8 cellular contexts compared by ENCODE assay signal in genomic region chr6:4805553-4806307, GRCh38. TPM values are rescaled to one million over a fixed set of nuclear protein-coding genes. Genes with fewer than 3 reads are reported as not detected.
A peak's percentile ranks its signal among the peaks of the same experiment; 100 is the strongest.
DNase-seq lines count a peak whose midpoint lies in the region; ATAC-seq, FAIRE-seq and TF ChIP-seq lines count a peak whose summit lies in the region.
"Had no signal": no experiment of that assay in that cellular context is flagged by ENCODE, and none has a peak within 500 bp of the region (broad histone marks: within the 10 kb centered on the region; RNA-seq: fewer than 3 reads in every experiment).

No MANE protein-coding gene starts in this region.

- H3K27me3 Mint-ChIP-seq in natural killer cell (ENCODE audit: low read depth in 2 of 2), result no peaks in the 10 kb centered on the region
- H3K27me3 Mint-ChIP-seq: activated B cell treated with CpG ODN at 0.5 μM for 24 hours had no signal

- no peak overlapping the region for H3K4me3 ChIP-seq in esophagus muscularis mucosa

- TF ChIP-seq EP300 in esophagus muscularis mucosa (IDR thresholded peaks at IDR 0.05), result no peak

- peaks cover 91 to 93% of the 10 kb centered on the region in 2 donors for H3K4me1 Mint-ChIP-seq in natural killer cell

- H3K36me3 ChIP-seq in esophagus muscularis mucosa, result no peaks in the 10 kb centered on the region

- no peaks in the 10 kb centered on the region for H3K27me3 ChIP-seq in esophagus muscularis mucosa

- POLR2A ChIA-PET in RWPE1 (lab: Yijun Ruan, JAX; ENCODE audit: low non-redundant PET), result no interaction called here

- 81% methylated on average over 13 of the region's 18 CpGs for whole genome bisulfite sequencing in esophagus muscularis mucosa

- FAIRE-seq in HTR-8/SVneo (lab: Jason Lieb, UNC), result peak; percentile 58

- no peak for TF ChIP-seq POLR2A in esophagus muscularis mucosa (IDR thresholded peaks at IDR 0.05; ENCODE audit: low read depth)

- H3K4me1 ChIP-seq in esophagus muscularis mucosa, result peaks cover 15 to 48% (median 39%) of the 10 kb centered on the region in 4 donors

- H3K9me3 ChIP-seq in esophagus muscularis mucosa, result peaks cover 0 to 3% (median 0%) of the 10 kb centered on the region in 4 donors

- H3K4me3 Mint-ChIP-seq in natural killer cell, result no peak overlapping the region
- H3K4me3 Mint-ChIP-seq: activated B cell treated with CpG ODN at 0.5 μM for 24 hours had no signal

- intact Hi-C loops in esophagus muscularis mucosa (cut with DNase I), result no loop called here
- intact Hi-C loops in natural killer cell (cut with micrococcal nuclease), result loop anchor here (5.0 kb wide), 1 partner anchor 37 kb away; no protein-coding TSS in a partner anchor

- H3K36me3 Mint-ChIP-seq in natural killer cell, result no peaks in the 10 kb centered on the region

- H3K9me3 Mint-ChIP-seq in natural killer cell, result peaks cover 0 to 4% of the 10 kb centered on the region in 2 donors
- H3K9me3 Mint-ChIP-seq: activated B cell treated with CpG ODN at 0.5 μM for 24 hours had no signal

- TF ChIP-seq CTCF in RWPE1 (conservative IDR thresholded peaks at IDR 0.05; ENCODE audit: low read depth) (peak; percentile 50), esophagus muscularis mucosa (IDR thresholded peaks at IDR 0.05) (peak; percentile 53 to 72 (median 56)), natural killer cell (IDR thresholded peaks at IDR 0.05) (peak; percentile 31)

- H3K27ac ChIP-seq in RWPE1 (peak overlapping the region; percentile 37; the same call in 1 of the 2 replicates), esophagus muscularis mucosa (replicated peaks in 1 of 4) (no peak overlapping the region)

- peak overlapping the region; percentile 1 to 67 for H3K27ac Mint-ChIP-seq in natural killer cell
- H3K27ac Mint-ChIP-seq: activated B cell treated with CpG ODN at 0.5 μM for 24 hours had no signal

- ATAC-seq in natural killer cell (peak in 1 of 3 donors; percentile 38), GM19035 (IDR thresholded peaks at IDR 0.05; ENCODE audit: unreplicated experiment) (no peak)

- DNase-seq in DMS79 (lab: John Stamatoyannopoulos, UW) (peak; percentile 11), HTR-8/SVneo (ENCODE audit: insufficient read length, low spot score) (peak; percentile 65), RWPE1 (ENCODE audit: low spot score) (peak; percentile 35), esophagus muscularis mucosa (ENCODE audit: extremely low spot score) (no peak), natural killer cell (no peak), GDM1 (lab: John Stamatoyannopoulos, UW) (no peak)
- DNase-seq: activated B cell treated with CpG ODN at 0.5 μM for 24 hours had no signal

- CTCF ChIA-PET in RWPE1 (lab: Yijun Ruan, JAX), result no interaction called here

RNA-seq across cellular contexts. Expression of gene CDYL, which starts 29.5 kb away (rescaled TPM):
- total RNA-seq in esophagus muscularis mucosa, result 10 to 100 TPM; 41.9 to 52.3 (median 45.7) TPM
- 100 to 1,000 TPM in 1 of 3 donors, 10 to 100 TPM in 2; 81.3 to 101 (median 83.8) TPM for total RNA-seq in natural killer cell

Comparison
In these comparisons a context has a peak if more than half of its experiments do, and no peak if none do; other contexts are left out.
1. DNase-seq: peak in DMS79 (single experiment), HTR-8/SVneo (single experiment) and RWPE1 (single experiment); none in esophagus muscularis mucosa (single experiment), natural killer cell (single experiment) and GDM1 (single experiment).
2. Peak in every context shown above with its lines, with median percentiles within 50 percentile points of each other: CTCF ChIP-seq.